ENCODE assay signal across 12 cellular contexts in the genomic region with DNA sequence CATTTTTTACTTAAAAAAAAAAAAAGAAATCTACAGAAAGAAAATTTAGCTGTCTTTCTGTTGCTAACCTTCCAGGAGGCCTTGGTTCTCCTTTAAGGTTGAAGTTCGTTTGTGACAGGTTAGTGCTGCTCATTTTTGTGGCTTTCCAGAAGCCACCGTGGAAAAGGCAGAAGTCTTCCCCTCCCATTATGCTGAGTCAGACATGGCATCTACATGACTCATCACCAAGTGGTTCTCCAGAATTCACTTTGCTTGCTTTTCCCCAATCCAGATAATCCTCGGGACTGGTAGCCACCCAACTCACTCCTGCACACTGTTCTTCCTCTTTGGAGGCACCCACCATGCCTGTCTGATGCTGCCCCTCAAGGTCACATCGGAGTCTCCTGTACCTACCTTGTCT.
DNase-seq lines count a peak whose midpoint lies in the region; ATAC-seq, FAIRE-seq and TF ChIP-seq lines count a peak whose summit lies in the region.
"Had no signal": no experiment of that assay in that cellular context is flagged by ENCODE, and none has a peak within 500 bp of the region (broad histone marks: within the 10 kb centered on the region; RNA-seq: fewer than 3 reads in every experiment).

No MANE protein-coding gene starts in this region.

- H3K4me2 ChIP-seq in astrocyte (ENCODE audit: low read length) = peak overlapping the region; percentile 32

- FAIRE-seq in astrocyte (lab: Jason Lieb, UNC) = peak; percentile 96

- no peak overlapping the region for H2AFZ ChIP-seq in astrocyte (ENCODE audit: low read depth, low read length)

- H3K79me2 ChIP-seq in astrocyte (ENCODE audit: insufficient read depth, low read length) = no peaks in the 10 kb centered on the region

- no peaks in the 10 kb centered on the region for H3K9me3 ChIP-seq in astrocyte (ENCODE audit: insufficient read depth, low read depth, low read length)
- H3K9me3 ChIP-seq: HAP-1, left ventricle myocardium inferior had no signal

- H3K36me3 ChIP-seq in astrocyte (ENCODE audit: insufficient read depth, low read length) = no peaks in the 10 kb centered on the region
- H3K36me3 ChIP-seq: HAP-1, left ventricle myocardium inferior had no signal

- H3K9ac ChIP-seq in astrocyte (ENCODE audit: low read length) = no peak overlapping the region

- H3K4me3 Mint-ChIP-seq in astrocyte (ENCODE audit: unreplicated experiment) = no peak overlapping the region
- H3K4me3 Mint-ChIP-seq: activated T-cell treated with anti-CD3 and anti-CD28 coated beads, Interleukin-2, amount 50 U/mL, for 4 hours had no signal

- H3K36me3 Mint-ChIP-seq in astrocyte (ENCODE audit: low read depth, unreplicated experiment) = peaks cover 6% of the 10 kb centered on the region

- H3K9me3 Mint-ChIP-seq in astrocyte (ENCODE audit: unreplicated experiment) = peaks cover 6% of the 10 kb centered on the region
- H3K9me3 Mint-ChIP-seq: activated T-cell treated with anti-CD3 and anti-CD28 coated beads, Interleukin-2, amount 50 U/mL, for 4 hours had no signal

- peaks cover 11% of the 10 kb centered on the region for H3K4me1 ChIP-seq in astrocyte (ENCODE audit: insufficient read depth, low read length)
- H3K4me1 ChIP-seq: HAP-1, left ventricle myocardium inferior had no signal

- no peaks in the 10 kb centered on the region for H3K27me3 Mint-ChIP-seq in astrocyte (ENCODE audit: low read depth, unreplicated experiment)

- H4K20me1 ChIP-seq in astrocyte (ENCODE audit: insufficient read depth, low read length) = no peaks in the 10 kb centered on the region

- H3K27ac ChIP-seq in astrocyte (ENCODE audit: low read depth, low read length) = peak overlapping the region; percentile 54
- H3K27ac ChIP-seq: left ventricle myocardium inferior had no signal

- no peaks in the 10 kb centered on the region for H3K27me3 ChIP-seq in astrocyte (ENCODE audit: insufficient read depth, low read length)

- no peak for ATAC-seq in HG03432 (IDR thresholded peaks at IDR 0.05; ENCODE audit: unreplicated experiment)
- no peak for ATAC-seq in activated CD4-positive, CD25-positive, alpha-beta regulatory T cell treated with anti-CD3 and anti-CD28 coated beads, Interleukin-2, amount 50 U/mL, for 24 hours
- ATAC-seq: activated T-cell treated with anti-CD3 and anti-CD28 coated beads, Interleukin-2, amount 50 U/mL, for 4 hours had no signal

- peak overlapping the region; percentile 99 for H3K27ac Mint-ChIP-seq in astrocyte (ENCODE audit: unreplicated experiment)

- no peak for TF ChIP-seq EP300 in Ishikawa (IDR thresholded peaks at IDR 0.05; ENCODE audit: borderline replicate concordance)

- peak; percentile 86 for DNase-seq in AG20443 (ENCODE audit: low spot score)
- peak; percentile 95 for DNase-seq in astrocyte (ENCODE audit: low read depth)
- DNase-seq in islet precursor cell = peak; percentile 88
- no peak for DNase-seq in GM13977 (ENCODE audit: low spot score)
- DNase-seq in germinal center (ENCODE audit: low spot score) = no peak
- DNase-seq: activated T-cell treated with anti-CD3 and anti-CD28 coated beads, Interleukin-2, amount 50 U/mL, for 4 hours; left ventricle myocardium inferior; stimulated activated CD8-positive, alpha-beta memory T cell treated with anti-CD3 and anti-CD28 coated beads, Interleukin-4, amount 100 ng/mL, for 48 hours had no signal

- in situ Hi-C loops in GM13977 (cut with MboI; ENCODE audit: low pct_unique_long_range_greater_than_20kb, low sequenced_read_pairs, unreplicated experiment) = no loop called here

- TF ChIP-seq CTCF in astrocyte (IDR thresholded peaks at IDR 0.05; ENCODE audit: insufficient read depth, low read depth, low read length) (no peak), GM13977 (IDR thresholded peaks at IDR 0.05; ENCODE audit: extremely low read depth, insufficient read depth, missing control alignments) (no peak)

- no peak overlapping the region for H3K4me3 ChIP-seq in astrocyte (ENCODE audit: insufficient read depth, low read depth, low read length)
- H3K4me3 ChIP-seq: HAP-1, left ventricle myocardium inferior had no signal

- peaks cover 37% of the 10 kb centered on the region for H3K4me1 Mint-ChIP-seq in astrocyte (ENCODE audit: low read depth, unreplicated experiment)

- TF ChIP-seq RAD21 in Ishikawa (IDR thresholded peaks at IDR 0.05; ENCODE audit: low read depth) = no peak

TF ChIP-seq in Ishikawa, 13 proteins besides CTCF, POLR2A, EP300 and RAD21:
- TF ChIP-seq TEAD4 (IDR thresholded peaks at IDR 0.05) (0 out of 2 replicates have a peak, but pooled peaks have one; percentile 19), ZBTB7A (IDR thresholded peaks at IDR 0.05; ENCODE audit: low read depth) (no peak), CREB1 (IDR thresholded peaks at IDR 0.05; ENCODE audit: low read depth) (no peak), EGR1 (IDR thresholded peaks at IDR 0.05) (no peak)

Comparison
In these comparisons a context has a peak if more than half of its experiments do, and no peak if none do; other contexts are left out.
1. DNase-seq: peak in AG20443 (single experiment), astrocyte (single experiment) and islet precursor cell (single experiment); none in GM13977 (single experiment) and germinal center (single experiment).